8 cellular contexts compared by ENCODE assay signal in genomic region chr7:114921636-114922150, GRCh38. TPM values are rescaled to one million over a fixed set of nuclear protein-coding genes. Genes with fewer than 3 reads are reported as not detected.
DNase-seq lines count a peak whose midpoint lies in the region; TF ChIP-seq lines count a peak whose summit lies in the region.

MDFIC (plus strand) TSS chr7:114922094; CDS start chr7:114923034, 940 bp downstream.

- no peaks in the 10 kb centered on the region for H3K27me3 ChIP-seq in GM23248 (replicated peaks; ENCODE audit: insufficient read depth)
- peaks cover 3 to 12% of the 10 kb centered on the region in 2 donors for H3K27me3 ChIP-seq in duodenal mucosa (ENCODE audit: control insufficient read depth in 1 of 2, insufficient read depth in 2 of 2, low read length in 2 of 2)
- no peaks in the 10 kb centered on the region for H3K27me3 ChIP-seq in testis

- peak within 1 kb of the TSS; percentile 94 for H3K4me2 ChIP-seq in GM23248 (ENCODE audit: unreplicated experiment)

- H3K4me1 ChIP-seq in GM23248 (ENCODE audit: insufficient read depth) (peaks cover 26% of the 10 kb centered on the region), duodenal mucosa (ENCODE audit: control insufficient read depth in 1 of 2, insufficient read depth in 2 of 2, low read length in 2 of 2) (peaks cover 3 to 8% of the 10 kb centered on the region in 2 donors), testis (peaks cover 3% of the 10 kb centered on the region)

- DNase-seq in GM23248 (no peak), T-helper 2 cell (peak in 3 of 5 experiments; percentile 46 to 92 (median 51)), medulla oblongata (ENCODE audit: extremely low spot score) (peak; percentile 14), testis (peak; percentile 23), DMS153 (lab: John Stamatoyannopoulos, UW) (no peak), GM13977 (ENCODE audit: low spot score) (no peak), pons (ENCODE audit: low spot score) (no peak)

- H3K79me2 ChIP-seq in GM23248 (ENCODE audit: insufficient read depth), result peaks cover 34% of the 10 kb centered on the region

- peak within 1 kb of the TSS; percentile 90 for H3K27ac ChIP-seq in GM23248
- peak within 1 kb of the TSS; percentile 84 for H3K27ac ChIP-seq in duodenal mucosa (ENCODE audit: low read depth, low read length)
- H3K27ac ChIP-seq in testis, result peak within 1 kb of the TSS; percentile 73 to 76

- H3K9me2 ChIP-seq in GM23248 (ENCODE audit: insufficient read depth), result no peaks in the 10 kb centered on the region

- in situ Hi-C loops in GM23248 (cut with MboI) (no loop called here), GM13977 (cut with MboI; ENCODE audit: low pct_unique_long_range_greater_than_20kb, low sequenced_read_pairs, unreplicated experiment) (no loop called here)

- H3K4me3 ChIP-seq in GM23248 (peak within 1 kb of the TSS; percentile 74), duodenal mucosa (ENCODE audit: low read depth in 1 of 2, low read length in 2 of 2) (peak within 1 kb of the TSS; percentile 77 to 89), testis (peak within 1 kb of the TSS; percentile 65 to 88)

- H3K36me3 ChIP-seq in GM23248 (ENCODE audit: low read depth) (no peaks in the 10 kb centered on the region), duodenal mucosa (ENCODE audit: control insufficient read depth in 1 of 2, insufficient read depth in 2 of 2, low read length in 2 of 2) (no peaks in the 10 kb centered on the region), testis (ENCODE audit: low read depth, missing control alignments) (no peaks in the 10 kb centered on the region)

- TF ChIP-seq CTCF in testis (IDR thresholded peaks at IDR 0.05), result no peak
- TF ChIP-seq CTCF in GM13977 (IDR thresholded peaks at IDR 0.05; ENCODE audit: extremely low read depth, insufficient read depth, missing control alignments), result no peak

- TF ChIP-seq POLR2A in testis (IDR thresholded peaks at IDR 0.05), result no peak

- WGBS in GM23248 (ENCODE audit: low coverage in 1 of 2, low lambda C conversion rate in 2 of 2, missing lambda C conversion rate in 2 of 2), 2 experiments, result 28 to 33% methylated on average over 17 to 21 of the region's 21 CpGs
- 11 to 13% methylated on average over 18 to 21 of the region's 21 CpGs for WGBS in testis, 2 donors

- H3K9ac ChIP-seq in GM23248 (peak within 1 kb of the TSS; percentile 98), duodenal mucosa (ENCODE audit: low read depth in 1 of 2, low read length in 2 of 2) (peak within 1 kb of the TSS; percentile 70 to 71)

- peak within 1 kb of the TSS; percentile 92 for H2AFZ ChIP-seq in GM23248

- intact Hi-C loops in testis (cut with DNase I; ENCODE audit: low total_unique reads), result no loop called here

- H4K20me1 ChIP-seq in GM23248 (ENCODE audit: insufficient read depth), result no peaks in the 10 kb centered on the region

- H3F3A ChIP-seq in GM23248 (ENCODE audit: insufficient read depth), result peaks cover 26% of the 10 kb centered on the region

- H3K9me3 ChIP-seq in GM23248 (ENCODE audit: low read depth) (no peaks in the 10 kb centered on the region), duodenal mucosa (ENCODE audit: control insufficient read depth in 1 of 2, low read length in 2 of 2) (no peaks in the 10 kb centered on the region), testis (no peaks in the 10 kb centered on the region)

RNA-seq across cellular contexts. Expression of gene MDFIC, which starts in this region (rescaled TPM):
- total RNA-seq in GM23248 (2014; rRNA removed; shearing (Covaris generic)), result 50.3 and 53.1 TPM in 2 replicates
- polyA plus RNA-seq in GM23248 (2016; fragmentation: Nextera tagmentation; extraction: Ambion mirVana) (23.0 and 23.8 TPM in 2 replicates), testis (ENCODE audit: insufficient read depth, low read depth, low replicate concordance) (7.6 TPM)
- total RNA-seq in testis, result 1 to 10 TPM; 5.8 to 6.1 TPM

Comparison
In these comparisons a context has a peak if more than half of its experiments do, and no peak if none do; other contexts are left out.
1. DNase-seq: peak in T-helper 2 cell (3 of 5), medulla oblongata (single experiment) and testis (single experiment); none in GM23248 (single experiment), DMS153 (single experiment), GM13977 (single experiment) and pons (single experiment).
2. Peak in every context shown above with its lines, with median percentiles within 50 percentile points of each other: H3K27ac ChIP-seq and H3K4me3 ChIP-seq.